1 cellular context compared by ENCODE assay signal in the genomic region with DNA sequence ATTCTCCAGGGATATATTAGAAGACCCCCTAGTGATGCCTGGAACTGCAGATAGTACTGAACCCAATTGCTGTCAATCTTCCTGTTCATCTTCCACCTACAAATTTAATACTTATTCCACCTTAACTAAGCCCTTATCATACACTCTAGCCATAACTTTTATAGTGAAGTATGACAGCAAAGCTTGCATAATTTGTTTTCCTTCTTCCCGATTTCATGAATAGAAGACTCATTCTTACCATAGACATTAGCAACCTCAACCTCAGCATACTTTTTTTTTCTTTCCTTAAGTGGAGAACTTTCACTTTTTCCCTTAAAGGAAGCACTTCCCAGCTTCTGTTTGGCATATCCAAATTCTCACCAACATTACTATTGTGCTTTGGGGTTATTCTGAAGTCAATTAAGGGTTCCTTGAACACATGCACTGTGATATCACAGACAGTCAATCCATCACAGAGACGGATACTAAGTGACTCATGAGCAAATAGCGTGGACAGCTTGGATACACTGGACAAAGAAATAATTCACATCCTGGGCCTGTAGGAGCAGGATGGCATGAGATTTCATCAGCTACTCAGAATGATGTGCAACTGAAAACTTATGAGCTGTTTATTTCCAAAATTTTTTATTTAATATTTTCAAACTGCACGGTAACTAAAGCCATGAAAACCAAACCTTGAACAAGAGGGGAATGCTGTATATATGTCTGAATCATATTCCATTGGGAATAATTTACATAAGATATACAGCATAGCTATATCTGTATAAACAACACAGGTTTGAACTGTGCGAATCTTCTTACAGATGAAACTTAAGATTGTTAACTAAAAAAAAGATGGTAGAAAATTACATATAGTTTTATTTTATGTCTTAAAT.
TF ChIP-seq lines count a peak whose summit lies in the region.

No MANE protein-coding gene starts in this region.

TF ChIP-seq in GM23338, 12 proteins besides CTCF, POLR2A, EP300 and RAD21 (continued from another document):
- TF ChIP-seq ZNF331 (CRISPR knock-in tag; IDR thresholded peaks at IDR 0.05; ENCODE audit: low read depth): no peak
TF ChIP-seq in GM23338: peak in this region for 0.
